8 cellular contexts compared by ENCODE assay signal in genomic region chr19:12670159-12670928, GRCh38. TPM values are rescaled to one million over a fixed set of nuclear protein-coding genes. Genes with fewer than 3 reads are reported as not detected.
DNase-seq lines count a peak whose midpoint lies in the region; ATAC-seq and TF ChIP-seq lines count a peak whose summit lies in the region.

No MANE protein-coding gene starts in this region.

- peak; percentile 19 for TF ChIP-seq POLR2A in GM18505 (IDR thresholded peaks at IDR 0.05; ENCODE audit: borderline replicate concordance, extremely low read depth, insufficient read depth, insufficient read length)
- no peak for TF ChIP-seq POLR2A in gastroesophageal sphincter (IDR thresholded peaks at IDR 0.05)

- ATAC-seq in GM18505 (IDR thresholded peaks at IDR 0.05; ENCODE audit: unreplicated experiment), result no peak
- ATAC-seq in gastroesophageal sphincter, result no peak
- no peak for ATAC-seq in esophagus mucosa

- TF ChIP-seq CTCF in WERI-Rb-1 (IDR thresholded peaks at IDR 0.05; ENCODE audit: low read depth, low read length) (no peak), gastroesophageal sphincter (IDR thresholded peaks at IDR 0.05) (no peak)

- H3K27ac ChIP-seq in WERI-Rb-1 (peak overlapping the region; percentile 98), gastroesophageal sphincter (peak overlapping the region; percentile 85 to 98 (median 94))

- H3K9me3 ChIP-seq in WERI-Rb-1 (ENCODE audit: severe bottlenecking) (no peaks in the 10 kb centered on the region), gastroesophageal sphincter (no peaks in the 10 kb centered on the region)

- H3K27me3 ChIP-seq in WERI-Rb-1 (ENCODE audit: insufficient read depth, low read depth, severe bottlenecking) (no peaks in the 10 kb centered on the region), gastroesophageal sphincter (no peaks in the 10 kb centered on the region)

- peaks cover 63% of the 10 kb centered on the region for H3K36me3 ChIP-seq in WERI-Rb-1
- peaks cover 0 to 42% of the 10 kb centered on the region in 2 donors for H3K36me3 ChIP-seq in gastroesophageal sphincter

- peaks cover 0 to 55% (median 35%) of the 10 kb centered on the region in 3 donors for H3K4me1 ChIP-seq in gastroesophageal sphincter

- WGBS in gastroesophageal sphincter (ENCODE audit: low coverage in 1 of 2), 2 donors, result 25 to 53% methylated on average over 3 to 4 of the region's 26 CpGs

- DNase-seq in WERI-Rb-1, result no peak
- no peak for DNase-seq in skeletal muscle cell (ENCODE audit: low read depth)
- no peak for DNase-seq in AG20443 (ENCODE audit: low spot score)
- DNase-seq in C1 segment of cervical spinal cord (lab: John Stamatoyannopoulos, UW), result no peak
- DNase-seq in mesenteric fat pad (ENCODE audit: low spot score), result no peak

- TF ChIP-seq EP300 in gastroesophageal sphincter (IDR thresholded peaks at IDR 0.05), result no peak

- peak overlapping the region; percentile 88 for H3K4me3 ChIP-seq in WERI-Rb-1 (ENCODE audit: low read depth, low read length)
- peak overlapping the region; percentile 83 to 85 for H3K4me3 ChIP-seq in gastroesophageal sphincter
- peak overlapping the region; percentile 82 for H3K4me3 ChIP-seq in skeletal muscle cell (ENCODE audit: low read depth, low read length)

RNA-seq across cellular contexts. Expression of gene WDR83, which starts 3.7 kb away (rescaled TPM):
- total RNA-seq in gastroesophageal sphincter (10 to 100 TPM in 3 of 4 donors, 1 to 10 TPM in 1; 8.8 to 19.8 (median 15.5) TPM), esophagus mucosa (4.0 TPM), mesenteric fat pad (7.2 TPM)

RNA-seq across cellular contexts. Expression of gene MAN2B1, which starts 3.8 kb away (rescaled TPM):
- total RNA-seq in gastroesophageal sphincter, result 10 to 100 TPM; 61.3 to 98.1 (median 70.8) TPM
- 29.0 TPM for total RNA-seq in esophagus mucosa
- 106 TPM for total RNA-seq in mesenteric fat pad

RNA-seq across cellular contexts. Expression of gene DHPS, which starts 11.3 kb away (rescaled TPM):
- total RNA-seq in gastroesophageal sphincter, result 100 to 1,000 TPM in 1 of 4 donors, 10 to 100 TPM in 3; 77.3 to 122 (median 92.1) TPM
- total RNA-seq in esophagus mucosa, result 34.1 TPM
- total RNA-seq in mesenteric fat pad, result 46.3 TPM

RNA-seq across cellular contexts. Expression of gene GNG14, which starts 17.5 kb away (rescaled TPM):
- total RNA-seq in gastroesophageal sphincter, result not detected
- not detected for total RNA-seq in esophagus mucosa
- not detected for total RNA-seq in mesenteric fat pad

RNA-seq across cellular contexts. Expression of gene FBXW9, which starts 26.1 kb away (rescaled TPM):
- total RNA-seq in gastroesophageal sphincter (1 to 10 TPM; 3.8 to 7.5 (median 4.1) TPM), esophagus mucosa (11.1 TPM), mesenteric fat pad (4.4 TPM)
